ENCODE assay signal across 25 cellular contexts in genomic region chr14:72978856-72979255, GRCh38. TPM values are rescaled to one million over a fixed set of nuclear protein-coding genes. Genes with fewer than 3 reads are reported as not detected.
DNase-seq lines count a peak whose midpoint lies in the region; ATAC-seq, FAIRE-seq and TF ChIP-seq lines count a peak whose summit lies in the region.
"Had no signal": no experiment of that assay in that cellular context is flagged by ENCODE, and none has a peak within 500 bp of the region (broad histone marks: within the 10 kb centered on the region; RNA-seq: fewer than 3 reads in every experiment).

No MANE protein-coding gene starts in this region.

- DNase-seq in PC-3 (no peak), bronchial epithelial cell (ENCODE audit: low read depth) (no peak), endodermal cell (no peak), testis (peak; percentile 18), DMS 273 (lab: John Stamatoyannopoulos, UW; ENCODE audit: unreplicated experiment) (no peak), Karpas-422 (no peak)
- DNase-seq in activated T-cell treated with anti-CD3 and anti-CD28 coated beads, Interleukin-2, amount 50 U/mL, for 1 hour: no peak
- DNase-seq: 8988T; ACHN; AML-193; BE2C; CD4-positive, alpha-beta T cell; CD8-positive, alpha-beta memory T cell; DND-41; GOT3; H7; HCEC 1CT had no signal

- FAIRE-seq in bronchial epithelial cell (lab: Jason Lieb, UNC): peak; percentile 50
- FAIRE-seq: A549, D721Med, G401.6, GM19239 had no signal

- no peaks in the 10 kb centered on the region for H3F3A ChIP-seq in PC-3 (ENCODE audit: low read length, unreplicated experiment)

- H3K27ac ChIP-seq in PC-3 (ENCODE audit: low read length) (no peak overlapping the region), endodermal cell (ENCODE audit: low read depth, low read length) (no peak overlapping the region), testis (no peak overlapping the region), Karpas-422 (ENCODE audit: low read length) (no peak overlapping the region)
- H3K27ac ChIP-seq: A549; BLaER1 treated with 17β-estradiol and CSF1 and Interleukin-3, amounts not matched to agents 10 nM and 100 nM had no signal

- H3K4me3 ChIP-seq in PC-3 (ENCODE audit: low read length) (no peak overlapping the region), bronchial epithelial cell (ENCODE audit: low read depth, low read length) (no peak overlapping the region), endodermal cell (ENCODE audit: low read length) (no peak overlapping the region), testis (no peak overlapping the region), Karpas-422 (ENCODE audit: low read length) (no peak overlapping the region)
- H3K4me3 ChIP-seq: A549; BLaER1 treated with 17β-estradiol and CSF1 and Interleukin-3, amounts not matched to agents 10 nM and 100 nM; GM12878 had no signal

- H3K27me3 Mint-ChIP-seq in endodermal cell (ENCODE audit: insufficient read depth): no peaks in the 10 kb centered on the region
- H3K27me3 Mint-ChIP-seq: CD4-positive, alpha-beta T cell; CD8-positive, alpha-beta memory T cell had no signal

- POLR2A ChIA-PET in PC-3 (lab: Charles Lee; ENCODE audit: unreplicated experiment): no interaction called here

- H3K9me3 ChIP-seq in PC-3 (ENCODE audit: low read length) (no peaks in the 10 kb centered on the region), endodermal cell (ENCODE audit: control insufficient read depth, low read length) (peaks cover 3% of the 10 kb centered on the region), testis (no peaks in the 10 kb centered on the region), Karpas-422 (ENCODE audit: low read length) (no peaks in the 10 kb centered on the region)
- H3K9me3 ChIP-seq: A549, BE2C had no signal

- no peak overlapping the region for H3K4me2 ChIP-seq in PC-3 (ENCODE audit: low read length)
- no peak overlapping the region for H3K4me2 ChIP-seq in Karpas-422 (ENCODE audit: low read depth, low read length, poor library complexity, severe bottlenecking)
- H3K4me2 ChIP-seq: A549; BLaER1 treated with 17β-estradiol and CSF1 and Interleukin-3, amounts not matched to agents 10 nM and 100 nM had no signal

- peaks cover 56% of the 10 kb centered on the region for H3K36me3 Mint-ChIP-seq in endodermal cell (ENCODE audit: low read depth)

- BruUV-seq in PC-3 (replicated peaks; lab: Mats Ljungman, UMichigan): no TSS peak

- H3K4me1 Mint-ChIP-seq in endodermal cell: peaks cover 9% of the 10 kb centered on the region
- H3K4me1 Mint-ChIP-seq: CD14-positive monocyte had no signal

- 93 to 94% methylated on average over 3 to 9 of the region's 9 CpGs for WGBS in endodermal cell (ENCODE audit: insufficient coverage in 1 of 2, insufficient read length in 1 of 2), 2 experiments
- WGBS in testis, 2 donors: 65 to 77% methylated on average over 9 of the region's 9 CpGs

- H3K27ac Mint-ChIP-seq in endodermal cell: peak overlapping the region; percentile 39
- H3K27ac Mint-ChIP-seq: CD4-positive, alpha-beta T cell had no signal

- TF ChIP-seq CTCF in PC-3 (conservative IDR thresholded peaks at IDR 0.05; ENCODE audit: low read depth, low read length) (no peak), bronchial epithelial cell (IDR thresholded peaks at IDR 0.05; ENCODE audit: insufficient read depth, low read length, severe bottlenecking) (no peak), endodermal cell (conservative IDR thresholded peaks at IDR 0.05) (no peak), testis (IDR thresholded peaks at IDR 0.05) (no peak)

- H2AFZ ChIP-seq in PC-3 (ENCODE audit: low read length) (no peak overlapping the region), Karpas-422 (ENCODE audit: low read length) (no peak overlapping the region)

- H3K9me2 ChIP-seq in PC-3 (replicated peaks; ENCODE audit: low read length) (no peaks in the 10 kb centered on the region), Karpas-422 (replicated peaks; ENCODE audit: insufficient read depth, low read length) (no peaks in the 10 kb centered on the region)

- H4K20me1 ChIP-seq in PC-3 (ENCODE audit: low read length) (no peaks in the 10 kb centered on the region), Karpas-422 (ENCODE audit: insufficient read depth, low read depth, low read length) (no peaks in the 10 kb centered on the region)

- H3K9me3 Mint-ChIP-seq in endodermal cell: no peaks in the 10 kb centered on the region
- H3K9me3 Mint-ChIP-seq: CD4-positive, alpha-beta T cell; CD8-positive, alpha-beta memory T cell had no signal

- ATAC-seq in PC-3: peak; percentile 10; the same call in 1 of the 2 replicates
- no peak for ATAC-seq in GM21619 (IDR thresholded peaks at IDR 0.05; ENCODE audit: unreplicated experiment)
- ATAC-seq: A549, GM12878 had no signal

- H3K9ac ChIP-seq in PC-3 (ENCODE audit: low read length) (no peak overlapping the region), endodermal cell (ENCODE audit: extremely low read depth, low read length, poor library complexity, severe bottlenecking) (no peak overlapping the region), Karpas-422 (ENCODE audit: low read length) (no peak overlapping the region)
- H3K9ac ChIP-seq: BLaER1 treated with 17β-estradiol and CSF1 and Interleukin-3, amounts not matched to agents 10 nM and 100 nM had no signal

- no peaks in the 10 kb centered on the region for H3K79me2 ChIP-seq in PC-3 (ENCODE audit: low read length)
- H3K79me2 ChIP-seq in Karpas-422 (ENCODE audit: low read length): no peaks in the 10 kb centered on the region

- intact Hi-C loops in PC-3 (cut with micrococcal nuclease): loop anchor here (5.0 kb wide), 1 partner anchor 78 kb away; the partner anchor contains the start of gene RBM25
- intact Hi-C loops in testis (cut with DNase I; ENCODE audit: low total_unique reads): no loop called here

- no peak for TF ChIP-seq POLR2A in testis (IDR thresholded peaks at IDR 0.05)

- H3K27me3 ChIP-seq in PC-3 (ENCODE audit: low read length) (no peaks in the 10 kb centered on the region), bronchial epithelial cell (ENCODE audit: control insufficient read depth, insufficient read depth, low read length) (no peaks in the 10 kb centered on the region), endodermal cell (ENCODE audit: control insufficient read depth, insufficient read depth, low read length, poor library complexity, severe bottlenecking) (no peaks in the 10 kb centered on the region), testis (no peaks in the 10 kb centered on the region), Karpas-422 (ENCODE audit: low read length) (no peaks in the 10 kb centered on the region)
- H3K27me3 ChIP-seq: BE2C; BLaER1 treated with 17β-estradiol and CSF1 and Interleukin-3, amounts not matched to agents 10 nM and 100 nM had no signal

- H3K4me1 ChIP-seq in PC-3 (ENCODE audit: insufficient read depth, low read length) (no peaks in the 10 kb centered on the region), endodermal cell (ENCODE audit: control insufficient read depth, insufficient read depth, low read length) (no peaks in the 10 kb centered on the region), testis (no peaks in the 10 kb centered on the region), Karpas-422 (ENCODE audit: low read length) (peaks cover 7% of the 10 kb centered on the region)
- H3K4me1 ChIP-seq: A549; BE2C; BLaER1 treated with 17β-estradiol and CSF1 and Interleukin-3, amounts not matched to agents 10 nM and 100 nM had no signal

- H3K4me3 Mint-ChIP-seq in endodermal cell: no peak overlapping the region
- H3K4me3 Mint-ChIP-seq: CD14-positive monocyte; CD4-positive, alpha-beta T cell; CD8-positive, alpha-beta memory T cell had no signal

- H3K36me3 ChIP-seq in PC-3 (ENCODE audit: low read depth, low read length) (peaks cover 9% of the 10 kb centered on the region), bronchial epithelial cell (ENCODE audit: control insufficient read depth, insufficient read depth, low read length) (peaks cover 24% of the 10 kb centered on the region), endodermal cell (ENCODE audit: control insufficient read depth, insufficient read depth, low read length) (peaks cover 64% of the 10 kb centered on the region), testis (ENCODE audit: low read depth, missing control alignments) (peaks cover 3% of the 10 kb centered on the region), Karpas-422 (ENCODE audit: insufficient read depth, low read length) (peaks cover 2% of the 10 kb centered on the region; the same call in 1 of the 2 replicates)

- CTCF ChIA-PET in PC-3 (lab: Charles Lee): no interaction called here

RNA-seq across cellular contexts. Expression of gene ZFYVE1, which starts 48.0 kb away (rescaled TPM):
- total RNA-seq in PC-3 (2014; rRNA removed) (10.5 and 13.0 TPM in 2 replicates), bronchial epithelial cell (11.3 and 13.6 TPM in 2 replicates), endodermal cell (10 to 100 TPM; 11.6 to 16.6 TPM), testis (10 to 100 TPM; 30.6 to 39.6 TPM)
- polyA plus RNA-seq in endodermal cell (2013, experiment 1 of 2): 14.6 TPM
- polyA plus RNA-seq in endodermal cell (2013, experiment 2 of 2): 12.9 TPM
- 29.0 TPM for polyA plus RNA-seq in testis (ENCODE audit: insufficient read depth, low read depth, low replicate concordance)
- 9.1 and 10.8 TPM in 2 replicates for total RNA-seq in Karpas-422 (2014; rRNA removed; shearing (Covaris generic); ENCODE audit: low replicate concordance)

RNA-seq across cellular contexts. Expression of gene DCAF4, which starts 52.6 kb away (rescaled TPM):
- total RNA-seq in PC-3 (2014; rRNA removed): 55.8 and 56.8 TPM in 2 replicates
- 8.7 and 14.0 TPM in 2 replicates for total RNA-seq in bronchial epithelial cell
- total RNA-seq in endodermal cell: 10 to 100 TPM; 16.4 to 17.7 TPM
- polyA plus RNA-seq in endodermal cell (2013, experiment 1 of 2): 9.4 TPM
- polyA plus RNA-seq in endodermal cell (2013, experiment 2 of 2): 8.2 TPM
- 10 to 100 TPM; 35.6 to 38.0 TPM for total RNA-seq in testis
- 19.2 TPM for polyA plus RNA-seq in testis (ENCODE audit: insufficient read depth, low read depth, low replicate concordance)
- total RNA-seq in Karpas-422 (2014; rRNA removed; shearing (Covaris generic); ENCODE audit: low replicate concordance): 29.9 and 31.9 TPM in 2 replicates
